In genomic region chr13:30872685-30873443, GRCh38 we compare ENCODE assay signal across 7 cellular contexts. TPM values are rescaled to one million over a fixed set of nuclear protein-coding genes. Genes with fewer than 3 reads are reported as not detected.
DNase-seq lines count a peak whose midpoint lies in the region; ATAC-seq, FAIRE-seq and TF ChIP-seq lines count a peak whose summit lies in the region.

No MANE protein-coding gene starts in this region.

- dilution Hi-C loops in IMR-90 (cut with HindIII; ENCODE audit: low sequenced_read_pairs, unreplicated experiment): no loop called here

- peak overlapping the region; percentile 91 for H3K27ac Mint-ChIP-seq in astrocyte (ENCODE audit: unreplicated experiment)

- H2BK5ac ChIP-seq in IMR-90 (ENCODE audit: low read depth, low read length, poor library complexity, severe bottlenecking): peak overlapping the region; percentile 82

- H4K20me1 ChIP-seq in IMR-90 (ENCODE audit: insufficient read depth, low read length) (no peaks in the 10 kb centered on the region), astrocyte (ENCODE audit: insufficient read depth, low read length) (no peaks in the 10 kb centered on the region)

- DNase-seq in IMR-90 (peak; percentile 94), astrocyte (ENCODE audit: low read depth) (peak; percentile 93), iPS-NIHi7 (ENCODE audit: extremely low spot score) (peak; percentile 74), testis (peak; percentile 53), LoVo (ENCODE audit: low spot score) (no peak), NCI-H2107 (lab: John Stamatoyannopoulos, UW) (no peak)
- no peak for DNase-seq in effector CD8-positive, alpha-beta T cell (lab: John Stamatoyannopoulos, UW)

- H2BK120ac ChIP-seq in IMR-90 (ENCODE audit: low read depth, low read length): peak overlapping the region; percentile 95

- no TSS peak for BruUV-seq in IMR-90 (replicated peaks; lab: Mats Ljungman, UMichigan)

- peak overlapping the region; percentile 78 for H3K23ac ChIP-seq in IMR-90 (ENCODE audit: low read depth, low read length)

- H3K9me1 ChIP-seq in IMR-90 (ENCODE audit: insufficient read depth, low read length): peaks cover 18% of the 10 kb centered on the region

- peaks cover 4% of the 10 kb centered on the region for H3K79me2 ChIP-seq in astrocyte (ENCODE audit: insufficient read depth, low read length)

- no peaks in the 10 kb centered on the region for H3K9me3 Mint-ChIP-seq in astrocyte (ENCODE audit: unreplicated experiment)

- H3K4ac ChIP-seq in IMR-90 (ENCODE audit: low read depth, low read length): peak overlapping the region; percentile 86

- peak overlapping the region; percentile 85 for H2BK20ac ChIP-seq in IMR-90 (ENCODE audit: low read depth, low read length)

- H4K8ac ChIP-seq in IMR-90 (ENCODE audit: low read depth in 2 of 2, low read length in 2 of 2): peak overlapping the region; percentile 10 to 80

- no peak for ATAC-seq in IMR-90 (ENCODE audit: low read depth)

- H3K56ac ChIP-seq in IMR-90 (ENCODE audit: extremely low read depth, insufficient read depth, low read length): peak overlapping the region; percentile 68

- H3K9ac ChIP-seq in IMR-90 (ENCODE audit: low read depth, low read length) (peak overlapping the region; percentile 43), astrocyte (ENCODE audit: low read length) (peak overlapping the region; percentile 86)

- FAIRE-seq in astrocyte (lab: Jason Lieb, UNC): peak; percentile 97

- H3K4me1 ChIP-seq in IMR-90 (ENCODE audit: control insufficient read depth, insufficient read depth, low read length) (peaks cover 43% of the 10 kb centered on the region), astrocyte (ENCODE audit: insufficient read depth, low read length) (peaks cover 59% of the 10 kb centered on the region), testis (peaks cover 14% of the 10 kb centered on the region)

- POLR2A ChIA-PET in IMR-90 (lab: Charles Lee; ENCODE audit: unreplicated experiment): interaction anchor here (0.6 kb wide), 1 partner anchor 8 kb away, joined by 3 read pairs; no protein-coding TSS in a partner anchor

- H3K27me3 ChIP-seq in IMR-90 (ENCODE audit: control insufficient read depth, insufficient read depth, low read length) (no peaks in the 10 kb centered on the region), astrocyte (ENCODE audit: insufficient read depth, low read length) (no peaks in the 10 kb centered on the region), testis (no peaks in the 10 kb centered on the region)

- H3K27ac ChIP-seq in IMR-90 (ENCODE audit: insufficient read depth, low read length) (peak overlapping the region; percentile 97), astrocyte (ENCODE audit: low read depth, low read length) (peak overlapping the region; percentile 100), testis (no peak overlapping the region)

- in situ Hi-C loops in IMR-90 (cut with MboI; ENCODE audit: low sequenced_read_pairs): no loop called here

- H2AK5ac ChIP-seq in IMR-90 (ENCODE audit: low read depth, low read length): peak overlapping the region; percentile 91; the same call in 1 of the 2 replicates

- peaks cover 6 to 19% of the 10 kb centered on the region in 2 experiments; a peak in 3 of 4 replicates for H3K79me1 ChIP-seq in IMR-90 (ENCODE audit: low read depth in 1 of 2, low read length in 2 of 2)

- peak overlapping the region; percentile 67 for H3K18ac ChIP-seq in IMR-90 (ENCODE audit: low read depth, low read length)

- 0% methylated on average over 1 of the region's 6 CpGs; no CpG with 5 or more reads in 1 of the 2 experiments for WGBS in IMR-90 (ENCODE audit: extremely low coverage in 2 of 2, insufficient read length in 1 of 2), 2 experiments
- WGBS in testis, 2 donors: 44 to 56% methylated on average over 6 of the region's 6 CpGs

- intact Hi-C loops in IMR-90 (cut with micrococcal nuclease): no loop called here
- intact Hi-C loops in testis (cut with DNase I; ENCODE audit: low total_unique reads): no loop called here

- TF ChIP-seq CTCF in IMR-90 (conservative IDR thresholded peaks at IDR 0.05; ENCODE audit: low read depth, low read length) (no peak), astrocyte (IDR thresholded peaks at IDR 0.05; ENCODE audit: insufficient read depth, low read depth, low read length) (no peak), testis (IDR thresholded peaks at IDR 0.05) (no peak)

- peak overlapping the region; percentile 69 for H4K5ac ChIP-seq in IMR-90 (ENCODE audit: low read depth, low read length)

- no peaks in the 10 kb centered on the region for H3K9me3 ChIP-seq in IMR-90 (ENCODE audit: control insufficient read depth, insufficient read depth, low read length)
- H3K9me3 ChIP-seq in astrocyte (ENCODE audit: insufficient read depth, low read depth, low read length): no peaks in the 10 kb centered on the region
- H3K9me3 ChIP-seq in testis: no peaks in the 10 kb centered on the region

- peak overlapping the region; percentile 63; the same call in 2 of the 3 replicates for H2BK15ac ChIP-seq in IMR-90 (ENCODE audit: low read depth, low read length)

- CTCF ChIA-PET in IMR-90 (lab: Yijun Ruan, JAX): no interaction called here

- H3K4me3 ChIP-seq in IMR-90 (ENCODE audit: insufficient read depth, low read depth, low read length) (no peak overlapping the region), astrocyte (ENCODE audit: insufficient read depth, low read depth, low read length) (no peak overlapping the region), testis (no peak overlapping the region)

- peaks cover 61% of the 10 kb centered on the region for H3K4me1 Mint-ChIP-seq in astrocyte (ENCODE audit: low read depth, unreplicated experiment)

- H3K4me2 ChIP-seq in IMR-90 (ENCODE audit: low read depth, low read length): peak overlapping the region; percentile 43
- peak overlapping the region; percentile 74 for H3K4me2 ChIP-seq in astrocyte (ENCODE audit: low read length)

- H3K14ac ChIP-seq in IMR-90 (replicated peaks; ENCODE audit: low read depth, low read length): peak overlapping the region; percentile 65

- peak overlapping the region; percentile 64 for H3K4me3 Mint-ChIP-seq in astrocyte (ENCODE audit: unreplicated experiment)

- TF ChIP-seq POLR2A in IMR-90 (IDR thresholded peaks at IDR 0.05; ENCODE audit: low read depth, low read length) (0 out of 2 replicates have a peak, but pooled peaks have one; percentile 30), testis (IDR thresholded peaks at IDR 0.05) (no peak)

- H3K36me3 Mint-ChIP-seq in astrocyte (ENCODE audit: low read depth, unreplicated experiment): no peaks in the 10 kb centered on the region

- peak overlapping the region; percentile 33 for H2AK9ac ChIP-seq in IMR-90 (replicated peaks; ENCODE audit: low read depth, low read length, poor library complexity)

- H3K27me3 Mint-ChIP-seq in astrocyte (ENCODE audit: low read depth, unreplicated experiment): no peaks in the 10 kb centered on the region

- H3K36me3 ChIP-seq in IMR-90 (ENCODE audit: control insufficient read depth, insufficient read depth, low read length): no peaks in the 10 kb centered on the region
- no peaks in the 10 kb centered on the region for H3K36me3 ChIP-seq in astrocyte (ENCODE audit: insufficient read depth, low read length)
- H3K36me3 ChIP-seq in testis (ENCODE audit: low read depth, missing control alignments): no peaks in the 10 kb centered on the region

- H4K91ac ChIP-seq in IMR-90 (ENCODE audit: insufficient read depth, low read depth, low read length): peak overlapping the region; percentile 96

- TF ChIP-seq RAD21 in IMR-90 (IDR thresholded peaks at IDR 0.05; ENCODE audit: low read length): peak; percentile 17; the same call in 1 of the 2 replicates

- H2AFZ ChIP-seq in IMR-90 (replicated peaks; ENCODE audit: low read length, poor library complexity) (peak overlapping the region; percentile 85), astrocyte (ENCODE audit: low read depth, low read length) (peak overlapping the region; percentile 3)

TF ChIP-seq in IMR-90, 13 proteins besides CTCF, POLR2A, EP300 and RAD21:
- TF ChIP-seq MXI1 (IDR thresholded peaks at IDR 0.05; ENCODE audit: borderline replicate concordance, low read depth, low read length) (0 out of 2 replicates have a peak, but pooled peaks have one; percentile 17), FOS (IDR thresholded peaks at IDR 0.05; ENCODE audit: low read depth, low read length) (peak; percentile 69), BHLHE40 (IDR thresholded peaks at IDR 0.05; ENCODE audit: low read depth, low read length) (peak; percentile 93), ELK1 (IDR thresholded peaks at IDR 0.05; ENCODE audit: borderline replicate concordance, low read depth, low read length) (no peak)

RNA-seq across cellular contexts. Expression of gene MEDAG, which starts 33.2 kb away (rescaled TPM):
- total RNA-seq in IMR-90 (2012; rRNA removed): 0.28 and 0.36 TPM in 2 replicates
- 0.27 and 0.32 TPM in 2 replicates for polyA plus RNA-seq in IMR-90 (2012; rRNA removed)
- polyA plus RNA-seq in IMR-90 (2012; cell fraction: cytosol; rRNA removed): 0.50 and 0.54 TPM in 2 replicates
- polyA plus RNA-seq in IMR-90 (2012; cell fraction: nucleus; rRNA removed; ENCODE audit: low replicate concordance): 0.35 and 1.4 TPM in 2 replicates
- 1.2 and 1.5 TPM in 2 replicates for total RNA-seq in astrocyte
- 10 to 100 TPM in 1 of 2 donors, 1 to 10 TPM in 1; 9.6 to 17.7 TPM for total RNA-seq in testis
- polyA plus RNA-seq in testis (ENCODE audit: insufficient read depth, low read depth, low replicate concordance): 23.1 TPM

RNA-seq across cellular contexts. Expression of gene TEX26, which starts 59.6 kb away (rescaled TPM):
- total RNA-seq in IMR-90 (2012; rRNA removed): not detected in 2 replicates
- not detected in 2 replicates for polyA plus RNA-seq in IMR-90 (2012; rRNA removed)
- polyA plus RNA-seq in IMR-90 (2012; cell fraction: cytosol; rRNA removed): not detected in 2 replicates
- polyA plus RNA-seq in IMR-90 (2012; cell fraction: nucleus; rRNA removed; ENCODE audit: low replicate concordance): not detected in 2 replicates
- total RNA-seq in astrocyte: not detected in 2 replicates
- 10 to 100 TPM in 1 of 2 donors, 1 to 10 TPM in 1; 5.5 to 21.4 TPM for total RNA-seq in testis
- 40.7 TPM for polyA plus RNA-seq in testis (ENCODE audit: insufficient read depth, low read depth, low replicate concordance)

Comparison
In these comparisons a context has a peak if more than half of its experiments do, and no peak if none do; other contexts are left out.
1. DNase-seq: peak in IMR-90 (single experiment), astrocyte (single experiment), iPS-NIHi7 (single experiment) and testis (single experiment); none in LoVo (single experiment), NCI-H2107 (single experiment) and effector CD8-positive, alpha-beta T cell (single experiment).
2. H3K27ac ChIP-seq: peak in IMR-90 (single experiment) and astrocyte (single experiment); none in testis (0 of 2).